ENCODE assay signal across 8 cellular contexts in the genomic region with DNA sequence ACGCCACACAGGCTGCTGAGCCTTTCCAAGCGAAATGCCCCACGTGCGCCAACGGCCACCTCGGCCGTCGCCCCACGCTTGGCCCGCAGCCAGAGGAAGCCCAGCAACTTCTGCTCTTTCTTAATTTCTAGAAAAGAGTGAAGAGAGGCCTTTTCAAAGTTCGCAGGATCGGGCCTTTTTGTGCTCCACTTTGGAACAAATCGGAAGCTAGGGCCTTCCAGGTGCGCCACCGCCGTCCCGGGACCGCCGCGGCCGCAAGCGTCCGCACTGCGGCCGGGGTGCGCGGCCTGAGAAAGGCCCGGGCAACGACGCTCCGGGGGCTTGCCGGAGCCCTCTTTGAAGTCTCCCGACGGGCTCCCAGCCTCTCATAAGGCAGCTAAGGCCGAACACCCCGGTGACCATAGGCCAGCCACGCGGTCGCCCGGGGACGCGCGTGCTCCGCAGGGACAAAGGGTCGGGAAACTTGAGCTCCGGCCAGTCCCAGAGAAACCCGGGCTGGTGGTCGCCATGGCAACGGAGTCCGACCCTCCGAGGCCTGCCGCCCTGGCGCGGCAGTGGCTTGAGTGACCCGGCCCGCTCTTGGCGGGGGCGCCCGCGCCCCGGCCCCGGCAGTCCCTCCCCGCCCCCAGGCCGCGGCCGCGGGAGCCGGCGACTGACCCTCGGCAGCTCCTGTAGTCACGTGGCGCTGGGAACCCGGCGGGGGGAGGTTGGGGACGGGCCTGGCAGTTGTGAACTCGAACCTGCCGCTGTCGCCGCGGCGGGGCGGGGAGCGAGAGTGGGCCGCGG. TPM values are rescaled to one million over a fixed set of nuclear protein-coding genes. Genes with fewer than 3 reads are reported as not detected.
A peak's percentile ranks its signal among the peaks of the same experiment; 100 is the strongest.
DNase-seq lines count a peak whose midpoint lies in the region; ATAC-seq, FAIRE-seq and TF ChIP-seq lines count a peak whose summit lies in the region.

A gene (plus strand): TSS at position 725 of the 786 bp plus-strand sequence. CDS start 890 bp downstream, outside the sequence.

- no peaks in the 10 kb centered on the region for H3K9me3 ChIP-seq in smooth muscle cell (replicated peaks; ENCODE audit: low read depth)

- H2AFZ ChIP-seq in smooth muscle cell (ENCODE audit: low read depth) = peak within 1 kb of the TSS; percentile 93

- peak; percentile 82 for DNase-seq in NK-92 treated with Interleukin-12 subunit alpha and Interleukin-12 subunit beta, amount 100 ng/mL, for 24 hours (lab: John Stamatoyannopoulos, UW)
- DNase-seq in NK-92 (lab: John Stamatoyannopoulos, UW; ENCODE audit: unreplicated experiment) (no peak), NCI-H2171 treated with DMSO at 0.1 percent for 48 hours (lab: John Stamatoyannopoulos, UW) (peak; percentile 60), WTC11 (ENCODE audit: low spot score) (peak; percentile 86), bronchial epithelial cell (ENCODE audit: low read depth) (no peak), immature natural killer cell (peak; percentile 83 to 84 (median 83)), smooth muscle cell (lab: John Stamatoyannopoulos, UW; ENCODE audit: unreplicated experiment) (peak; percentile 49)

- H3K27ac ChIP-seq in smooth muscle cell (ENCODE audit: low read depth) = peak within 1 kb of the TSS; percentile 91

- peak within 1 kb of the TSS; percentile 97 for H3K4me2 ChIP-seq in smooth muscle cell

- peak within 1 kb of the TSS; percentile 86 for H3K9ac ChIP-seq in smooth muscle cell (ENCODE audit: low read depth)

- 5% methylated on average over 53 of the region's 85 CpGs for WGBS in smooth muscle cell (ENCODE audit: low lambda C conversion rate)

- H3K27me3 ChIP-seq in bronchial epithelial cell (ENCODE audit: control insufficient read depth, insufficient read depth, low read length) (no peaks in the 10 kb centered on the region), smooth muscle cell (ENCODE audit: low read depth) (no peaks in the 10 kb centered on the region)

- POLR2A ChIA-PET in WTC11 (lab: Charles Lee) = interaction anchor here (0.6 to 2.5 kb wide), 9 partner anchors 10 to 1180 kb away, joined by 3 to 29 read pairs (median 5); a partner anchor contains a TSS

- H3K36me3 Mint-ChIP-seq in WTC11 (peaks cover 14% of the 10 kb centered on the region), immature natural killer cell (peaks cover 0 to 4% (median 3%) of the 10 kb centered on the region in 3 donors)

- H3F3A ChIP-seq in smooth muscle cell (ENCODE audit: low read depth) = peaks cover 18% of the 10 kb centered on the region

- peak within 1 kb of the TSS; percentile 91 for H3K4me3 Mint-ChIP-seq in WTC11
- peak within 1 kb of the TSS; percentile 94 to 98 (median 95) for H3K4me3 Mint-ChIP-seq in immature natural killer cell

- no peak for FAIRE-seq in bronchial epithelial cell (lab: Jason Lieb, UNC)

- H3K4me3 ChIP-seq in bronchial epithelial cell (ENCODE audit: low read depth, low read length) (peak within 1 kb of the TSS; percentile 72), smooth muscle cell (peak within 1 kb of the TSS; percentile 79)

- H3K4me1 ChIP-seq in smooth muscle cell (ENCODE audit: low read depth) = peaks cover 21% of the 10 kb centered on the region

- H3K4me1 Mint-ChIP-seq in WTC11 (peaks cover 52% of the 10 kb centered on the region), immature natural killer cell (peaks cover 29 to 31% of the 10 kb centered on the region in 2 donors)

- H3K36me3 ChIP-seq in bronchial epithelial cell (ENCODE audit: control insufficient read depth, insufficient read depth, low read length) = peaks cover 5% of the 10 kb centered on the region
- H3K36me3 ChIP-seq in smooth muscle cell (ENCODE audit: low read depth) = no peaks in the 10 kb centered on the region

- H3K27ac Mint-ChIP-seq in WTC11 (peak within 1 kb of the TSS; percentile 99), immature natural killer cell (peak within 1 kb of the TSS; percentile 86 to 96 (median 92))

- CTCF ChIA-PET in WTC11 (lab: Charles Lee) = interaction anchor here (0.6 to 2.2 kb wide), 9 partner anchors 10 to 620 kb away, joined by 3 to 7 read pairs (median 4); a partner anchor contains a TSS

- TF ChIP-seq CTCF in WTC11 (IDR thresholded peaks at IDR 0.05) = no peak
- no peak for TF ChIP-seq CTCF in bronchial epithelial cell (IDR thresholded peaks at IDR 0.05; ENCODE audit: insufficient read depth, low read length, severe bottlenecking)
- TF ChIP-seq CTCF in smooth muscle cell (IDR thresholded peaks at IDR 0.05; ENCODE audit: borderline replicate concordance, insufficient read depth, poor library complexity, severe bottlenecking) = no peak

- H4K20me1 ChIP-seq in smooth muscle cell (ENCODE audit: low read depth) = peaks cover 8% of the 10 kb centered on the region

- no peaks in the 10 kb centered on the region for H3K27me3 Mint-ChIP-seq in WTC11 (ENCODE audit: low read depth)
- peaks cover 8 to 16% (median 8%) of the 10 kb centered on the region in 3 donors for H3K27me3 Mint-ChIP-seq in immature natural killer cell (ENCODE audit: low read depth in 3 of 3)

- ATAC-seq in HG03045 (IDR thresholded peaks at IDR 0.05; ENCODE audit: unreplicated experiment) = peak; percentile 51
- peak; percentile 55 for ATAC-seq in WTC11

- peaks cover 18% of the 10 kb centered on the region for H3K79me2 ChIP-seq in smooth muscle cell (ENCODE audit: low read depth)

- no peaks in the 10 kb centered on the region for H3K9me3 Mint-ChIP-seq in WTC11
- H3K9me3 Mint-ChIP-seq in immature natural killer cell = no peaks in the 10 kb centered on the region

TF ChIP-seq in WTC11, 78 proteins besides CTCF, POLR2A, EP300 and RAD21 (continues in another document):
- TF ChIP-seq, protein P1, sequence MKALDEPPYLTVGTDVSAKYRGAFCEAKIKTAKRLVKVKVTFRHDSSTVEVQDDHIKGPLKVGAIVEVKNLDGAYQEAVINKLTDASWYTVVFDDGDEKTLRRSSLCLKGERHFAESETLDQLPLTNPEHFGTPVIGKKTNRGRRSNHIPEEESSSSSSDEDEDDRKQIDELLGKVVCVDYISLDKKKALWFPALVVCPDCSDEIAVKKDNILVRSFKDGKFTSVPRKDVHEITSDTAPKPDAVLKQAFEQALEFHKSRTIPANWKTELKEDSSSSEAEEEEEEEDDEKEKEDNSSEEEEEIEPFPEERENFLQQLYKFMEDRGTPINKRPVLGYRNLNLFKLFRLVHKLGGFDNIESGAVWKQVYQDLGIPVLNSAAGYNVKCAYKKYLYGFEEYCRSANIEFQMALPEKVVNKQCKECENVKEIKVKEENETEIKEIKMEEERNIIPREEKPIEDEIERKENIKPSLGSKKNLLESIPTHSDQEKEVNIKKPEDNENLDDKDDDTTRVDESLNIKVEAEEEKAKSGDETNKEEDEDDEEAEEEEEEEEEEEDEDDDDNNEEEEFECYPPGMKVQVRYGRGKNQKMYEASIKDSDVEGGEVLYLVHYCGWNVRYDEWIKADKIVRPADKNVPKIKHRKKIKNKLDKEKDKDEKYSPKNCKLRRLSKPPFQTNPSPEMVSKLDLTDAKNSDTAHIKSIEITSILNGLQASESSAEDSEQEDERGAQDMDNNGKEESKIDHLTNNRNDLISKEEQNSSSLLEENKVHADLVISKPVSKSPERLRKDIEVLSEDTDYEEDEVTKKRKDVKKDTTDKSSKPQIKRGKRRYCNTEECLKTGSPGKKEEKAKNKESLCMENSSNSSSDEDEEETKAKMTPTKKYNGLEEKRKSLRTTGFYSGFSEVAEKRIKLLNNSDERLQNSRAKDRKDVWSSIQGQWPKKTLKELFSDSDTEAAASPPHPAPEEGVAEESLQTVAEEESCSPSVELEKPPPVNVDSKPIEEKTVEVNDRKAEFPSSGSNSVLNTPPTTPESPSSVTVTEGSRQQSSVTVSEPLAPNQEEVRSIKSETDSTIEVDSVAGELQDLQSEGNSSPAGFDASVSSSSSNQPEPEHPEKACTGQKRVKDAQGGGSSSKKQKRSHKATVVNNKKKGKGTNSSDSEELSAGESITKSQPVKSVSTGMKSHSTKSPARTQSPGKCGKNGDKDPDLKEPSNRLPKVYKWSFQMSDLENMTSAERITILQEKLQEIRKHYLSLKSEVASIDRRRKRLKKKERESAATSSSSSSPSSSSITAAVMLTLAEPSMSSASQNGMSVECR (CRISPR knock-in tag; IDR thresholded peaks at IDR 0.05; ENCODE audit: borderline replicate concordance) = peak; percentile 5; the same call in 1 of the 2 replicates
- TF ChIP-seq, protein P2, sequence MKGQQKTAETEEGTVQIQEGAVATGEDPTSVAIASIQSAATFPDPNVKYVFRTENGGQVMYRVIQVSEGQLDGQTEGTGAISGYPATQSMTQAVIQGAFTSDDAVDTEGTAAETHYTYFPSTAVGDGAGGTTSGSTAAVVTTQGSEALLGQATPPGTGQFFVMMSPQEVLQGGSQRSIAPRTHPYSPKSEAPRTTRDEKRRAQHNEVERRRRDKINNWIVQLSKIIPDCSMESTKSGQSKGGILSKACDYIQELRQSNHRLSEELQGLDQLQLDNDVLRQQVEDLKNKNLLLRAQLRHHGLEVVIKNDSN (CRISPR knock-in tag; IDR thresholded peaks at IDR 0.05) = peak; percentile 92
- TF ChIP-seq ZNF232 (CRISPR knock-in tag; IDR thresholded peaks at IDR 0.05) = peak; percentile 15; the same call in 1 of the 2 replicates
- no peak for TF ChIP-seq NFE2L1 (CRISPR knock-in tag; IDR thresholded peaks at IDR 0.05)
- TF ChIP-seq SMAD3 (CRISPR knock-in tag; IDR thresholded peaks at IDR 0.05; ENCODE audit: borderline replicate concordance) = 0 out of 2 replicates have a peak, but pooled peaks have one; percentile 7
- TF ChIP-seq TEAD1 (CRISPR knock-in tag; IDR thresholded peaks at IDR 0.05) = 0 out of 2 replicates have a peak, but pooled peaks have one; percentile 23
- TF ChIP-seq, protein P3, sequence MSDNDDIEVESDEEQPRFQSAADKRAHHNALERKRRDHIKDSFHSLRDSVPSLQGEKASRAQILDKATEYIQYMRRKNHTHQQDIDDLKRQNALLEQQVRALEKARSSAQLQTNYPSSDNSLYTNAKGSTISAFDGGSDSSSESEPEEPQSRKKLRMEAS (CRISPR knock-in tag; IDR thresholded peaks at IDR 0.05) = peak; percentile 80
- TF ChIP-seq, protein P4, sequence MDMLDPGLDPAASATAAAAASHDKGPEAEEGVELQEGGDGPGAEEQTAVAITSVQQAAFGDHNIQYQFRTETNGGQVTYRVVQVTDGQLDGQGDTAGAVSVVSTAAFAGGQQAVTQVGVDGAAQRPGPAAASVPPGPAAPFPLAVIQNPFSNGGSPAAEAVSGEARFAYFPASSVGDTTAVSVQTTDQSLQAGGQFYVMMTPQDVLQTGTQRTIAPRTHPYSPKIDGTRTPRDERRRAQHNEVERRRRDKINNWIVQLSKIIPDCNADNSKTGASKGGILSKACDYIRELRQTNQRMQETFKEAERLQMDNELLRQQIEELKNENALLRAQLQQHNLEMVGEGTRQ (CRISPR knock-in tag; IDR thresholded peaks at IDR 0.05) = peak; percentile 97
- peak; percentile 19; the same call in 1 of the 2 replicates for TF ChIP-seq CREM (CRISPR knock-in tag; IDR thresholded peaks at IDR 0.05)
- TF ChIP-seq KAT7 (CRISPR knock-in tag; IDR thresholded peaks at IDR 0.05; ENCODE audit: borderline replicate concordance) = 0 out of 2 replicates have a peak, but pooled peaks have one; percentile 58
- no peak for TF ChIP-seq OVOL2 (CRISPR knock-in tag; IDR thresholded peaks at IDR 0.05; ENCODE audit: borderline replicate concordance)

RNA-seq across cellular contexts. Expression of the gene that starts here (rescaled TPM):
- total RNA-seq in WTC11 (2021) (105 to 130 TPM (median 112 TPM) in 3 replicates), bronchial epithelial cell (26.1 and 28.2 TPM in 2 replicates), smooth muscle cell (39.4 and 60.9 TPM in 2 replicates)
- polyA plus RNA-seq in immature natural killer cell (10 to 100 TPM; 40.6 to 86.0 (median 43.2) TPM), smooth muscle cell (55.5 and 68.1 TPM in 2 replicates)

Comparison
In these comparisons a context has a peak if more than half of its experiments do, and no peak if none do; other contexts are left out.
1. DNase-seq: peak in NK-92 treated with Interleukin-12 subunit alpha and Interleukin-12 subunit beta, amount 100 ng/mL, for 24 hours (single experiment), NCI-H2171 treated with DMSO at 0.1 percent for 48 hours (single experiment), WTC11 (single experiment), immature natural killer cell (3 of 3) and smooth muscle cell (single experiment); none in NK-92 (single experiment) and bronchial epithelial cell (single experiment).